ENCODE assay signal across 17 cellular contexts in genomic region chr17:66481259-66481658, GRCh38.
"Had no signal": no experiment of that assay in that cellular context is flagged by ENCODE, and none has a peak within 500 bp of the region (broad histone marks: within the 10 kb centered on the region; RNA-seq: fewer than 3 reads in every experiment).

No MANE protein-coding gene starts in this region.

- H3K4me1 ChIP-seq: adrenal gland, esophagus squamous epithelium, pancreas, right lobe of liver had no signal

- H3K27ac ChIP-seq: adrenal gland, esophagus squamous epithelium, pancreas, right lobe of liver, thoracic aorta, VCaP had no signal

- DNase-seq: activated CD4-positive, alpha-beta T cell treated with anti-CD3 and anti-CD28 coated beads for 1 hour; activated CD8-positive, alpha-beta memory T cell treated with anti-CD3 and anti-CD28 coated beads for 24 hours; activated CD8-positive, alpha-beta memory T cell treated with anti-CD3 and anti-CD28 coated beads, Interleukin-2, amount 50 U/mL, for 48 hours; activated gamma-delta T cell; adrenal gland; cerebellar nuclear complex; cortex of kidney; effector memory CD4-positive, alpha-beta T cell; esophagus squamous epithelium; mesendoderm; naive thymus-derived CD8-positive, alpha-beta T cell; pancreas; right lobe of liver; stimulated activated CD4-positive, alpha-beta T cell treated with anti-CD3 and anti-CD28 coated beads, Interleukin-4, amount 100 ng/mL, for 1 hour had no signal

- H3K4me3 ChIP-seq: adrenal gland, esophagus squamous epithelium, pancreas, right lobe of liver, smooth muscle cell, thoracic aorta had no signal

- H3K36me3 ChIP-seq: adrenal gland, esophagus squamous epithelium, pancreas, right lobe of liver, thoracic aorta had no signal

- H3K9me3 ChIP-seq: adrenal gland, esophagus squamous epithelium, pancreas, right lobe of liver, thoracic aorta had no signal

- H3K27me3 ChIP-seq: adrenal gland, esophagus squamous epithelium, pancreas, right lobe of liver had no signal

- H3K4me3 Mint-ChIP-seq: naive thymus-derived CD8-positive, alpha-beta T cell had no signal

- H3K27me3 Mint-ChIP-seq: naive thymus-derived CD8-positive, alpha-beta T cell had no signal
